ENCODE assay signal across 21 cellular contexts in the genomic region with DNA sequence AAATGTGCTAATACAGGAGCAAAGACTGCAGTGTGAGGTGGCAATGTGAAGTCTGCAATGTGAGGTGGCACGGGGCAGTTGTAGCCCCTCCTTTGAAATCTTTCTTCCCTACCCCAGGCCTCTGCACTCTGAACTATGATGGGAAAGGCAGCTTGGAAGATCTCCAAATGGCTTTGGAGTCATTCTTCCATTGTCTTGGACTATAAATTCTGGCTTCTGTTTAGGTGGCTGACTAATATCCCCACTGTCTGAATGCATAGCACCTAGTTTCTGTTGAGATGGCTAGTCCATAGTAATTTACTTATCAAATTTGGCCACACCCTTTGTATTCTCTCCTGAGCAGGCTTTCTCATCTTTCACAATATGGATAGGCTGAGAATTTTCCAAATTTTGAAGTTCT.
DNase-seq lines count a peak whose midpoint lies in the region; ATAC-seq, FAIRE-seq and TF ChIP-seq lines count a peak whose summit lies in the region.
"Had no signal": no experiment of that assay in that cellular context is flagged by ENCODE, and none has a peak within 500 bp of the region (broad histone marks: within the 10 kb centered on the region; RNA-seq: fewer than 3 reads in every experiment).

No MANE protein-coding gene starts in this region.

- no peak for TF ChIP-seq EP300 in esophagus muscularis mucosa (IDR thresholded peaks at IDR 0.05)

- no peak for ATAC-seq in HG03025 (IDR thresholded peaks at IDR 0.05; ENCODE audit: low FRiP score, unreplicated experiment)
- ATAC-seq: GM12878, HepG2, K562, Right ventricle myocardium inferior had no signal

- CTCF ChIA-PET in activated CD4-positive, alpha-beta T cell treated with anti-CD3 and anti-CD28 coated beads, Interleukin-2, amount 10 ng/mL, durations not matched to agents 7 days and 5 days (lab: Charles Lee) = no interaction called here

- peak; percentile 36 for DNase-seq in M059J (ENCODE audit: low read depth)
- DNase-seq in epithelial cell of esophagus (ENCODE audit: low read depth) = peak; percentile 33
- peak; percentile 11 for DNase-seq in kidney tubule cell (ENCODE audit: low spot score)
- DNase-seq in esophagus muscularis mucosa (ENCODE audit: extremely low spot score) = no peak
- no peak for DNase-seq in activated CD4-positive, alpha-beta T cell treated with anti-CD3 and anti-CD28 coated beads, Interleukin-2, amount 10 ng/mL, durations not matched to agents 7 days and 5 days
- DNase-seq in RCC 7860 (ENCODE audit: low spot score) = no peak
- DNase-seq: BE2C, DND-41, H7, MV-4-11, NCI-H1105 treated with DMSO at 0.1 percent for 48 hours, NCI-H2029 treated with DMSO at 0.1 percent for 48 hours, NCI-H345, NCI-H524, OCI-M1 had no signal

- no peak for TF ChIP-seq CTCF in epithelial cell of esophagus (IDR thresholded peaks at IDR 0.05; ENCODE audit: insufficient read depth, low read depth, low read length, missing control alignments)
- no peak for TF ChIP-seq CTCF in esophagus muscularis mucosa (IDR thresholded peaks at IDR 0.05)

- no peak for TF ChIP-seq POLR2A in esophagus muscularis mucosa (IDR thresholded peaks at IDR 0.05; ENCODE audit: low read depth)

- POLR2A ChIA-PET in activated CD4-positive, alpha-beta T cell treated with anti-CD3 and anti-CD28 coated beads, Interleukin-2, amount 10 ng/mL, durations not matched to agents 7 days and 5 days (lab: Charles Lee) = no interaction called here

- H3K27me3 ChIP-seq in esophagus muscularis mucosa = no peaks in the 10 kb centered on the region
- H3K27me3 ChIP-seq: BE2C, SJSA1 had no signal

- no peak overlapping the region for H3K4me3 ChIP-seq in epithelial cell of esophagus (ENCODE audit: low read length)
- no peak overlapping the region for H3K4me3 ChIP-seq in esophagus muscularis mucosa
- H3K4me3 ChIP-seq: GM12878, K562, SJSA1 had no signal

- H3K36me3 ChIP-seq in esophagus muscularis mucosa = no peaks in the 10 kb centered on the region
- H3K36me3 ChIP-seq: BE2C, SJSA1 had no signal

- H3K36me3 Mint-ChIP-seq in activated CD4-positive, alpha-beta T cell treated with anti-CD3 and anti-CD28 coated beads, Interleukin-2, amount 10 ng/mL, durations not matched to agents 7 days and 5 days (ENCODE audit: low read depth) = no peaks in the 10 kb centered on the region

- no peak overlapping the region for H3K27ac Mint-ChIP-seq in activated CD4-positive, alpha-beta T cell treated with anti-CD3 and anti-CD28 coated beads, Interleukin-2, amount 10 ng/mL, durations not matched to agents 7 days and 5 days

- no peaks in the 10 kb centered on the region for H3K4me1 Mint-ChIP-seq in activated CD4-positive, alpha-beta T cell treated with anti-CD3 and anti-CD28 coated beads, Interleukin-2, amount 10 ng/mL, durations not matched to agents 7 days and 5 days

- no peaks in the 10 kb centered on the region for H3K4me1 ChIP-seq in esophagus muscularis mucosa
- H3K4me1 ChIP-seq: BE2C had no signal

- WGBS in esophagus muscularis mucosa = 89% methylated on average over 1 of the region's 1 CpG

- no peaks in the 10 kb centered on the region for H3K9me3 ChIP-seq in esophagus muscularis mucosa
- H3K9me3 ChIP-seq: BE2C, SJSA1 had no signal

- H3K27me3 Mint-ChIP-seq in activated CD4-positive, alpha-beta T cell treated with anti-CD3 and anti-CD28 coated beads, Interleukin-2, amount 10 ng/mL, durations not matched to agents 7 days and 5 days = no peaks in the 10 kb centered on the region

- no peak for FAIRE-seq in RCC 7860 (lab: Jason Lieb, UNC)
- FAIRE-seq: GM12878, HepG2, K562 had no signal

- no peaks in the 10 kb centered on the region for H3K9me3 Mint-ChIP-seq in activated CD4-positive, alpha-beta T cell treated with anti-CD3 and anti-CD28 coated beads, Interleukin-2, amount 10 ng/mL, durations not matched to agents 7 days and 5 days

- no peak overlapping the region for H3K27ac ChIP-seq in esophagus muscularis mucosa (replicated peaks in 1 of 4)
- H3K27ac ChIP-seq: SJSA1 had no signal

- intact Hi-C loops in esophagus muscularis mucosa (cut with DNase I) = no loop called here

- no peak overlapping the region for H3K4me3 Mint-ChIP-seq in activated CD4-positive, alpha-beta T cell treated with anti-CD3 and anti-CD28 coated beads, Interleukin-2, amount 10 ng/mL, durations not matched to agents 7 days and 5 days

Comparison
In these comparisons a context has a peak if more than half of its experiments do, and no peak if none do; other contexts are left out.
1. DNase-seq: peak in M059J (single experiment), epithelial cell of esophagus (single experiment) and kidney tubule cell (single experiment); none in esophagus muscularis mucosa (single experiment), activated CD4-positive, alpha-beta T cell treated with anti-CD3 and anti-CD28 coated beads, Interleukin-2, amount 10 ng/mL, durations not matched to agents 7 days and 5 days (single experiment) and RCC 7860 (single experiment).